1 cellular context compared by ENCODE assay signal in genomic region chr3:192892981-192893827, GRCh38.
TF ChIP-seq lines count a peak whose summit lies in the region.

No MANE protein-coding gene starts in this region.

TF ChIP-seq in HEK293, 187 proteins besides CTCF, POLR2A, EP300 and RAD21 (continued from another document and continues in another):
- TF ChIP-seq OSR2 (tag by site-specific recombination; IDR thresholded peaks at IDR 0.05) (peak; percentile 27; the same call in 1 of the 2 replicates), ZNF112 (tag by site-specific recombination; IDR thresholded peaks at IDR 0.05) (no peak), ZNF561 (tag by site-specific recombination; IDR thresholded peaks at IDR 0.05; ENCODE audit: borderline replicate concordance) (peak; percentile 50; the same call in 1 of the 2 replicates), SALL2 (tag by site-specific recombination; IDR thresholded peaks at IDR 0.05; ENCODE audit: borderline replicate concordance) (no peak), ZNF266 (tag by site-specific recombination; IDR thresholded peaks at IDR 0.05; ENCODE audit: low read depth) (no peak), PRDM1 (tag by site-specific recombination; IDR thresholded peaks at IDR 0.05) (peak; percentile 90), ZIC2 (tag by site-specific recombination; IDR thresholded peaks at IDR 0.05) (peak; percentile 93), ZFP69B (tag by site-specific recombination; IDR thresholded peaks at IDR 0.05) (peak; percentile 62; the same call in 1 of the 2 replicates), ZNF132 (tag by site-specific recombination; IDR thresholded peaks at IDR 0.05; ENCODE audit: borderline replicate concordance) (no peak), ZNF433 (tag by site-specific recombination; IDR thresholded peaks at IDR 0.05; ENCODE audit: low read depth) (no peak), SCRT2 (tag by site-specific recombination; IDR thresholded peaks at IDR 0.05) (no peak), ZXDB (tag by site-specific recombination; IDR thresholded peaks at IDR 0.05) (peak; percentile 75), ZNF843 (tag by site-specific recombination; IDR thresholded peaks at IDR 0.05) (peak; percentile 69; the same call in 1 of the 2 replicates), MZF1 (tag by site-specific recombination; IDR thresholded peaks at IDR 0.05; ENCODE audit: borderline replicate concordance) (no peak), GLIS1 (tag by site-specific recombination; IDR thresholded peaks at IDR 0.05) (peak; percentile 90), ZNF830 (tag by site-specific recombination; IDR thresholded peaks at IDR 0.05; ENCODE audit: low read depth) (no peak), ZNF366 (tag by site-specific recombination; conservative IDR thresholded peaks at IDR 0.05) (peak; percentile 35), ZBTB21 (tag by site-specific recombination; IDR thresholded peaks at IDR 0.05) (peak; percentile 88), ZNF18 (tag by site-specific recombination; IDR thresholded peaks at IDR 0.05) (0 out of 2 replicates have a peak, but pooled peaks have one; percentile 16), TSHZ1 (tag by site-specific recombination; IDR thresholded peaks at IDR 0.05; ENCODE audit: borderline replicate concordance) (0 out of 2 replicates have a peak, but pooled peaks have one; percentile 48), IKZF3 (tag by site-specific recombination; IDR thresholded peaks at IDR 0.05) (peak; percentile 64; the same call in 1 of the 2 replicates), ZFP37 (tag by site-specific recombination; IDR thresholded peaks at IDR 0.05) (peak; percentile 71; the same call in 1 of the 2 replicates), PATZ1 (tag by site-specific recombination; IDR thresholded peaks at IDR 0.05) (no peak), ZFP41 (tag by site-specific recombination; IDR thresholded peaks at IDR 0.05; ENCODE audit: borderline replicate concordance) (no peak), GFI1B (tag by site-specific recombination; IDR thresholded peaks at IDR 0.05) (peak; percentile 80), ZBTB17 (tag by site-specific recombination; IDR thresholded peaks at IDR 0.05) (peak; percentile 58), ZNF202 (tag by site-specific recombination; IDR thresholded peaks at IDR 0.05; ENCODE audit: borderline replicate concordance) (no peak), ZNF549 (tag by site-specific recombination; IDR thresholded peaks at IDR 0.05) (no peak), ZNF629 (tag by site-specific recombination; IDR thresholded peaks at IDR 0.05) (peak; percentile 96), GLIS2 (tag by site-specific recombination; IDR thresholded peaks at IDR 0.05) (peak; percentile 90), ZSCAN30 (tag by site-specific recombination; IDR thresholded peaks at IDR 0.05) (peak; percentile 31; the same call in 1 of the 2 replicates), ZEB2 (tag by site-specific recombination; IDR thresholded peaks at IDR 0.05) (peak; percentile 88), ZNF274 (IDR thresholded peaks at IDR 0.05; ENCODE audit: low read length) (no peak), ZNF274 (tag by site-specific recombination; IDR thresholded peaks at IDR 0.05; ENCODE audit: borderline replicate concordance) (no peak), ZNF146 (tag by site-specific recombination; IDR thresholded peaks at IDR 0.05) (no peak), ZNF558 (tag by site-specific recombination; IDR thresholded peaks at IDR 0.05) (peak; percentile 77; the same call in 1 of the 2 replicates), ZNF37A (tag by site-specific recombination; IDR thresholded peaks at IDR 0.05) (no peak), ZNF600 (tag by site-specific recombination; IDR thresholded peaks at IDR 0.05) (peak; percentile 50; the same call in 1 of the 2 replicates), FEZF1 (tag by site-specific recombination; IDR thresholded peaks at IDR 0.05) (peak; percentile 43)
- TF ChIP-seq, protein P1, sequence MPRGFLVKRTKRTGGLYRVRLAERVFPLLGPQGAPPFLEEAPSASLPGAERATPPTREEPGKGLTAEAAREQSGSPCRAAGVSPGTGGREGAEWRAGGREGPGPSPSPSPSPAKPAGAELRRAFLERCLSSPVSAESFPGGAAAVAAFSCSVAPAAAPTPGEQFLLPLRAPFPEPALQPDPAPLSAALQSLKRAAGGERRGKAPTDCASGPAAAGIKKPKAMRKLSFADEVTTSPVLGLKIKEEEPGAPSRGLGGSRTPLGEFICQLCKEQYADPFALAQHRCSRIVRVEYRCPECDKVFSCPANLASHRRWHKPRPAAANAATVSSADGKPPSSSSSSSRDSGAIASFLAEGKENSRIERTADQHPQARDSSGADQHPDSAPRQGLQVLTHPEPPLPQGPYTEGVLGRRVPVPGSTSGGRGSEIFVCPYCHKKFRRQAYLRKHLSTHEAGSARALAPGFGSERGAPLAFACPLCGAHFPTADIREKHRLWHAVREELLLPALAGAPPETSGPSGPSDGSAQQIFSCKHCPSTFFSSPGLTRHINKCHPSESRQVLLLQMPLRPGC (tag by site-specific recombination; IDR thresholded peaks at IDR 0.05), result peak; percentile 52
- TF ChIP-seq, protein P2, sequence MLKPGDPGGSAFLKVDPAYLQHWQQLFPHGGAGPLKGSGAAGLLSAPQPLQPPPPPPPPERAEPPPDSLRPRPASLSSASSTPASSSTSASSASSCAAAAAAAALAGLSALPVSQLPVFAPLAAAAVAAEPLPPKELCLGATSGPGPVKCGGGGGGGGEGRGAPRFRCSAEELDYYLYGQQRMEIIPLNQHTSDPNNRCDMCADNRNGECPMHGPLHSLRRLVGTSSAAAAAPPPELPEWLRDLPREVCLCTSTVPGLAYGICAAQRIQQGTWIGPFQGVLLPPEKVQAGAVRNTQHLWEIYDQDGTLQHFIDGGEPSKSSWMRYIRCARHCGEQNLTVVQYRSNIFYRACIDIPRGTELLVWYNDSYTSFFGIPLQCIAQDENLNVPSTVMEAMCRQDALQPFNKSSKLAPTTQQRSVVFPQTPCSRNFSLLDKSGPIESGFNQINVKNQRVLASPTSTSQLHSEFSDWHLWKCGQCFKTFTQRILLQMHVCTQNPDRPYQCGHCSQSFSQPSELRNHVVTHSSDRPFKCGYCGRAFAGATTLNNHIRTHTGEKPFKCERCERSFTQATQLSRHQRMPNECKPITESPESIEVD (tag by site-specific recombination; IDR thresholded peaks at IDR 0.05), result peak; percentile 56
- TF ChIP-seq, protein P3, sequence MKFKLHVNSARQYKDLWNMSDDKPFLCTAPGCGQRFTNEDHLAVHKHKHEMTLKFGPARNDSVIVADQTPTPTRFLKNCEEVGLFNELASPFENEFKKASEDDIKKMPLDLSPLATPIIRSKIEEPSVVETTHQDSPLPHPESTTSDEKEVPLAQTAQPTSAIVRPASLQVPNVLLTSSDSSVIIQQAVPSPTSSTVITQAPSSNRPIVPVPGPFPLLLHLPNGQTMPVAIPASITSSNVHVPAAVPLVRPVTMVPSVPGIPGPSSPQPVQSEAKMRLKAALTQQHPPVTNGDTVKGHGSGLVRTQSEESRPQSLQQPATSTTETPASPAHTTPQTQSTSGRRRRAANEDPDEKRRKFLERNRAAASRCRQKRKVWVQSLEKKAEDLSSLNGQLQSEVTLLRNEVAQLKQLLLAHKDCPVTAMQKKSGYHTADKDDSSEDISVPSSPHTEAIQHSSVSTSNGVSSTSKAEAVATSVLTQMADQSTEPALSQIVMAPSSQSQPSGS (tag by site-specific recombination; IDR thresholded peaks at IDR 0.05; ENCODE audit: low read depth), result peak; percentile 92
- TF ChIP-seq, protein P4, sequence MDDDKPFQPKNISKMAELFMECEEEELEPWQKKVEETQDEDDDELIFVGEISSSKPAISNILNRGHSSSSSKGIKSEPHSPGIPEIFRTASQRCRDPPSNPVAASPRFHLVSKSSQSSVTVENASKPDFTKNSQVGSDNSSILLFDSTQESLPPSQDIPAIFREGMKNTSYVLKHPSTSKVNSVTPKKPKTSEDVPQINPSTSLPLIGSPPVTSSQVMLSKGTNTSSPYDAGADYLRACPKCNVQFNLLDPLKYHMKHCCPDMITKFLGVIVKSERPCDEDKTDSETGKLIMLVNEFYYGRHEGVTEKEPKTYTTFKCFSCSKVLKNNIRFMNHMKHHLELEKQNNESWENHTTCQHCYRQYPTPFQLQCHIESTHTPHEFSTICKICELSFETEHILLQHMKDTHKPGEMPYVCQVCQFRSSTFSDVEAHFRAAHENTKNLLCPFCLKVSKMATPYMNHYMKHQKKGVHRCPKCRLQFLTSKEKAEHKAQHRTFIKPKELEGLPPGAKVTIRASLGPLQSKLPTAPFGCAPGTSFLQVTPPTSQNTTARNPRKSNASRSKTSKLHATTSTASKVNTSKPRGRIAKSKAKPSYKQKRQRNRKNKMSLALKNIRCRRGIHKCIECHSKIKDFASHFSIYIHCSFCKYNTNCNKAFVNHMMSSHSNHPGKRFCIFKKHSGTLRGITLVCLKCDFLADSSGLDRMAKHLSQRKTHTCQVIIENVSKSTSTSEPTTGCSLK (tag by site-specific recombination; IDR thresholded peaks at IDR 0.05), result no peak
- TF ChIP-seq, protein P5, sequence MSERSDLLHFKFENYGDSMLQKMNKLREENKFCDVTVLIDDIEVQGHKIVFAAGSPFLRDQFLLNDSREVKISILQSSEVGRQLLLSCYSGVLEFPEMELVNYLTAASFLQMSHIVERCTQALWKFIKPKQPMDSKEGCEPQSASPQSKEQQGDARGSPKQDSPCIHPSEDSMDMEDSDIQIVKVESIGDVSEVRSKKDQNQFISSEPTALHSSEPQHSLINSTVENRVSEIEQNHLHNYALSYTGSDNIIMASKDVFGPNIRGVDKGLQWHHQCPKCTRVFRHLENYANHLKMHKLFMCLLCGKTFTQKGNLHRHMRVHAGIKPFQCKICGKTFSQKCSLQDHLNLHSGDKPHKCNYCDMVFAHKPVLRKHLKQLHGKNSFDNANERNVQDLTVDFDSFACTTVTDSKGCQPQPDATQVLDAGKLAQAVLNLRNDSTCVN (tag by site-specific recombination; optimal IDR thresholded peaks at IDR 0.05), result no peak
- TF ChIP-seq, protein P6, sequence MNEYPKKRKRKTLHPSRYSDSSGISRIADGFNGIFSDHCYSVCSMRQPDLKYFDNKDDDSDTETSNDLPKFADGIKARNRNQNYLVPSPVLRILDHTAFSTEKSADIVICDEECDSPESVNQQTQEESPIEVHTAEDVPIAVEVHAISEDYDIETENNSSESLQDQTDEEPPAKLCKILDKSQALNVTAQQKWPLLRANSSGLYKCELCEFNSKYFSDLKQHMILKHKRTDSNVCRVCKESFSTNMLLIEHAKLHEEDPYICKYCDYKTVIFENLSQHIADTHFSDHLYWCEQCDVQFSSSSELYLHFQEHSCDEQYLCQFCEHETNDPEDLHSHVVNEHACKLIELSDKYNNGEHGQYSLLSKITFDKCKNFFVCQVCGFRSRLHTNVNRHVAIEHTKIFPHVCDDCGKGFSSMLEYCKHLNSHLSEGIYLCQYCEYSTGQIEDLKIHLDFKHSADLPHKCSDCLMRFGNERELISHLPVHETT (tag by site-specific recombination; IDR thresholded peaks at IDR 0.05), result peak; percentile 41; the same call in 1 of the 2 replicates
- TF ChIP-seq, protein P7, sequence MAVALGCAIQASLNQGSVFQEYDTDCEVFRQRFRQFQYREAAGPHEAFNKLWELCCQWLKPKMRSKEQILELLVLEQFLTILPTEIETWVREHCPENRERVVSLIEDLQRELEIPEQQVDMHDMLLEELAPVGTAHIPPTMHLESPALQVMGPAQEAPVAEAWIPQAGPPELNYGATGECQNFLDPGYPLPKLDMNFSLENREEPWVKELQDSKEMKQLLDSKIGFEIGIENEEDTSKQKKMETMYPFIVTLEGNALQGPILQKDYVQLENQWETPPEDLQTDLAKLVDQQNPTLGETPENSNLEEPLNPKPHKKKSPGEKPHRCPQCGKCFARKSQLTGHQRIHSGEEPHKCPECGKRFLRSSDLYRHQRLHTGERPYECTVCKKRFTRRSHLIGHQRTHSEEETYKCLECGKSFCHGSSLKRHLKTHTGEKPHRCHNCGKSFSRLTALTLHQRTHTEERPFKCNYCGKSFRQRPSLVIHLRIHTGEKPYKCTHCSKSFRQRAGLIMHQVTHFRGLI (tag by site-specific recombination; IDR thresholded peaks at IDR 0.05), result peak; percentile 79
